In the genomic region with DNA sequence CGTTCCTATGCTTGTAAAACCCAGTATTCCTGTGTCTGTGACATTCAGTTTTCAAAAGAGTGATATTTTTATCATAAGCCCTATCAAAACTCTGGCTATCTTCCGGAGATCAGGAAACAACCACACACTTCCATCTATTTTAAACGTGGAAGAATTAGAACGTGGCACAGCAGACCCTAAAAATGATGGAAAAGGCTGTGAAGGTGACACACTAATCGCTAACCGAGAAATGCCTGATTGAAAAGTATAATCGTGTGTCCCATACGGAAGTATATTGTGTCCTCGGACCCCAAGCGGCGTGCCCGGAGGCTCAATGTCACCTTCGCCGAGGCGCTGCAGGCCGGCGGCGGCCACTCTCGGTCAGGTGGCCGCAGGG, we compare ENCODE assay signal across 8 cellular contexts. TPM values are rescaled to one million over a fixed set of nuclear protein-coding genes. Genes with fewer than 3 reads are reported as not detected.
DNase-seq lines count a peak whose midpoint lies in the region; ATAC-seq and TF ChIP-seq lines count a peak whose summit lies in the region.

No MANE protein-coding gene starts in this region.

- no peak for ATAC-seq in GM21367 (IDR thresholded peaks at IDR 0.05; ENCODE audit: unreplicated experiment)

- peak overlapping the region; percentile 81 to 99 for H3K4me3 ChIP-seq in esophagus (ENCODE audit: low read depth in 1 of 2, low read length in 2 of 2)
- H3K4me3 ChIP-seq in ovary, result peak overlapping the region; percentile 95

- no peak for TF ChIP-seq CTCF in ovary (IDR thresholded peaks at IDR 0.05)

- no peaks in the 10 kb centered on the region for H3K9me3 ChIP-seq in esophagus (ENCODE audit: control insufficient read depth in 2 of 2, insufficient read depth in 1 of 2, low read depth in 1 of 2, low read length in 1 of 2)
- no peaks in the 10 kb centered on the region for H3K9me3 ChIP-seq in ovary

- H3K36me3 ChIP-seq in esophagus (ENCODE audit: control insufficient read depth in 2 of 2, insufficient read depth in 2 of 2, low read length in 1 of 2), result no peaks in the 10 kb centered on the region
- H3K36me3 ChIP-seq in ovary, result no peaks in the 10 kb centered on the region

- intact Hi-C loops in ovary (cut with DNase I), result no loop called here

- peak overlapping the region; percentile 90 to 98 for H3K27ac ChIP-seq in esophagus (ENCODE audit: low read depth in 2 of 2, low read length in 1 of 2)
- peak overlapping the region; percentile 73 to 74 for H3K27ac ChIP-seq in ovary

- DNase-seq in NOMO-1 (lab: John Stamatoyannopoulos, UW; ENCODE audit: unreplicated experiment in 2 of 2) (peak; percentile 45 to 46), NOMO-1 treated with dmso at 0.1 percent for 144 hours (lab: John Stamatoyannopoulos, UW; ENCODE audit: unreplicated experiment) (no peak), RKO (ENCODE audit: low spot score) (peak; percentile 55), ovary (peak in 1 of 5 donors; percentile 32), iPS-NIHi11 (ENCODE audit: low spot score) (no peak)
- no peak for DNase-seq in effector CD8-positive, alpha-beta T cell (lab: John Stamatoyannopoulos, UW)

- no peak for TF ChIP-seq POLR2A in ovary (IDR thresholded peaks at IDR 0.05)

- no peak for TF ChIP-seq EP300 in ovary (IDR thresholded peaks at IDR 0.05)

- H3K4me1 ChIP-seq in esophagus (ENCODE audit: control insufficient read depth in 2 of 2, insufficient read depth in 2 of 2, low read length in 1 of 2) (no peaks in the 10 kb centered on the region), ovary (ENCODE audit: insufficient read depth) (peaks cover 2% of the 10 kb centered on the region)

- WGBS in esophagus, 2 donors, result 0% methylated on average over 20 of the region's 20 CpGs
- WGBS in ovary, 3 donors, result 0% methylated on average over 20 of the region's 20 CpGs

- H3K27me3 ChIP-seq in esophagus (ENCODE audit: control insufficient read depth in 1 of 2, insufficient read depth in 2 of 2, low read length in 2 of 2), result no peaks in the 10 kb centered on the region
- no peaks in the 10 kb centered on the region for H3K27me3 ChIP-seq in ovary

RNA-seq across cellular contexts. Expression of a gene that starts 0.7 kb away (rescaled TPM):
- polyA plus RNA-seq in esophagus (100 to 1,000 TPM; 196 to 331 TPM), ovary (100 to 1,000 TPM in 1 of 2 donors, 10 to 100 TPM in 1; 86.2 to 158 TPM)
- 10 to 100 TPM; 24.8 to 91.3 (median 73.9) TPM for total RNA-seq in ovary

RNA-seq across cellular contexts. Expression of a gene that starts 19.4 kb away (rescaled TPM):
- 1 to 10 TPM; 2.8 to 7.4 TPM for polyA plus RNA-seq in esophagus
- total RNA-seq in ovary, result 10 to 100 TPM; 13.6 to 41.2 (median 28.6) TPM
- 10 to 100 TPM; 16.0 to 17.3 TPM for polyA plus RNA-seq in ovary

RNA-seq across cellular contexts. Expression of a gene that starts 30.6 kb away (rescaled TPM):
- 10 to 100 TPM; 46.4 to 53.0 TPM for polyA plus RNA-seq in esophagus
- total RNA-seq in ovary, result 100 to 1,000 TPM in 1 of 7 donors, 10 to 100 TPM in 6; 31.0 to 125 (median 67.4) TPM
- 10 to 100 TPM; 35.1 to 67.9 TPM for polyA plus RNA-seq in ovary

RNA-seq across cellular contexts. Expression of a gene that starts 47.4 kb away (rescaled TPM):
- polyA plus RNA-seq in esophagus (10 to 100 TPM; 26.5 to 27.4 TPM), ovary (10 to 100 TPM; 28.8 to 42.4 TPM)
- 10 to 100 TPM; 42.6 to 55.6 (median 48.6) TPM for total RNA-seq in ovary

RNA-seq across cellular contexts. Expression of a gene that starts 58.1 kb away (rescaled TPM):
- under 1 TPM; 0.24 to 0.41 TPM for polyA plus RNA-seq in esophagus
- total RNA-seq in ovary, result 10 to 100 TPM in 1 of 7 donors, 1 to 10 TPM in 6; 2.6 to 10.1 (median 5.7) TPM
- 10 to 100 TPM in 1 of 2 donors, 1 to 10 TPM in 1; 4.6 to 17.8 TPM for polyA plus RNA-seq in ovary

Comparison
In these comparisons a context has a peak if more than half of its experiments do, and no peak if none do; other contexts are left out.
1. DNase-seq: peak in NOMO-1 (2 of 2) and RKO (single experiment); none in NOMO-1 treated with dmso at 0.1 percent for 144 hours (single experiment), effector CD8-positive, alpha-beta T cell (single experiment) and iPS-NIHi11 (single experiment).